ENCODE assay signal across 9 cellular contexts in the genomic region with DNA sequence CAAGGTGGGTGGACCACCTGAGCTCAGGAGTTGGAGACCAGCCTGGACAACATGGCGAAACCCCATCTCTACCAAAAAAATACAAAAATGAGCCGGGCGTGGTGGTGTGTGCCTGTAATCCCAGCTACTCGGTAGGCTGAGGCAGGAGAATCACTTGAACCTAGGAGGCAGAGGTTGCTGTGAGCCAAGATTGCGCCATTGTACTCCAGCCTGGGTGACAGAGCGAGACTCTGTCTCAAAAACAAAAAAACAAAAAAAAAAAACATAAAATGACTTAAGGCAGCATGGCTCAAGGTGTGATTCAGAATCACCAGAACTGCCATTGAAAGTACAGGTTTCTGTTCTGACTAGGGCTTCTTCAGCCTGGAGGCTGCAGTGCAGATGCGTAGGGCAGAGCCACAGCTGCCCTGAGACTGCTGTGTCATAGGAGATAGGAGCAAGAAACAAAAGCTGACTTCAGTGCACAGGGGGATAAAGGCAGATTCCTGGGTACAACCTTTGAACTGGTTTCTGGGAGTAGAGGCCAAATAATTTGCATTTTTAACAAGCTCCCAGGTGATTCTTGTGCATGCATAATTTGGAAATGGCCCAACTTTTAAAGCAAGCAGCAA. TPM values are rescaled to one million over a fixed set of nuclear protein-coding genes. Genes with fewer than 3 reads are reported as not detected.
DNase-seq lines count a peak whose midpoint lies in the region; ATAC-seq and TF ChIP-seq lines count a peak whose summit lies in the region.
"Not testable (repeated sequence)": the region's sequence is repeated elsewhere in the genome, so short reads cannot be mapped to it uniquely, and the experiment has no call there.
"Had no signal": no experiment of that assay in that cellular context is flagged by ENCODE, and none has a peak within 500 bp of the region (broad histone marks: within the 10 kb centered on the region; RNA-seq: fewer than 3 reads in every experiment).

No MANE protein-coding gene starts in this region.

- not testable (repeated sequence) for H3K4me3 Mint-ChIP-seq in activated CD4-positive, alpha-beta memory T cell treated with anti-CD3 and anti-CD28 coated beads, Interleukin-2, amount 10 ng/mL, durations not matched to agents 7 days and 5 days; stimulated activated naive CD8-positive, alpha-beta T cell treated with anti-CD3 and anti-CD28 coated beads, Interleukin-15, amount 100 ng/mL, for 72 hours

- ATAC-seq in GM18870 (IDR thresholded peaks at IDR 0.05; ENCODE audit: unreplicated experiment) (peak; percentile 80), HG02588 (IDR thresholded peaks at IDR 0.05; ENCODE audit: unreplicated experiment) (peak; percentile 57), HG03066 (IDR thresholded peaks at IDR 0.05; ENCODE audit: low read depth, unreplicated experiment) (peak; percentile 89), HG03575 (IDR thresholded peaks at IDR 0.05; ENCODE audit: extremely low read depth, insufficient number of reproducible peaks, low FRiP score, unreplicated experiment) (peak; percentile 87), esophagus mucosa (peak; percentile 26)
- ATAC-seq in stimulated activated naive CD8-positive, alpha-beta T cell treated with anti-CD3 and anti-CD28 coated beads, Interleukin-15, amount 100 ng/mL, for 72 hours, result peak; percentile 85

- not testable (repeated sequence) for H3K27me3 Mint-ChIP-seq in activated CD4-positive, alpha-beta memory T cell treated with anti-CD3 and anti-CD28 coated beads, Interleukin-2, amount 10 ng/mL, durations not matched to agents 7 days and 5 days; stimulated activated naive CD8-positive, alpha-beta T cell treated with anti-CD3 and anti-CD28 coated beads, Interleukin-15, amount 100 ng/mL, for 72 hours

- not testable (repeated sequence) for TF ChIP-seq CTCF in GM20000 (IDR thresholded peaks at IDR 0.05; ENCODE audit: extremely low read depth, missing control alignments)

- POLR2A ChIA-PET in activated CD4-positive, alpha-beta memory T cell treated with anti-CD3 and anti-CD28 coated beads, Interleukin-2, amount 10 ng/mL, durations not matched to agents 7 days and 5 days (lab: Charles Lee), result interaction anchor here (0.7 to 4.7 kb wide), 5 partner anchors 9 to 37 kb away, joined by 3 to 35 read pairs (median 17); partner anchors contain the start of genes HDDC3, MAN2A2 and UNC45A

- CTCF ChIA-PET in activated CD4-positive, alpha-beta memory T cell treated with anti-CD3 and anti-CD28 coated beads, Interleukin-2, amount 10 ng/mL, durations not matched to agents 7 days and 5 days (lab: Charles Lee), result interaction anchor here (0.7 to 6.6 kb wide), 4 partner anchors 10 to 893 kb away, joined by 3 to 80 read pairs (median 6); partner anchors contain the start of genes HDDC3, MAN2A2 and UNC45A

- peaks cover 57% of the 10 kb centered on the region for H3K36me3 Mint-ChIP-seq in activated CD4-positive, alpha-beta memory T cell treated with anti-CD3 and anti-CD28 coated beads, Interleukin-2, amount 10 ng/mL, durations not matched to agents 7 days and 5 days (ENCODE audit: low read depth)

- DNase-seq in GM20000 (ENCODE audit: low spot score), result peak; percentile 76
- peak; percentile 34 for DNase-seq in activated CD4-positive, alpha-beta memory T cell treated with anti-CD3 and anti-CD28 coated beads, Interleukin-2, amount 10 ng/mL, durations not matched to agents 7 days and 5 days
- DNase-seq in stimulated activated naive CD8-positive, alpha-beta T cell treated with anti-CD3 and anti-CD28 coated beads, Interleukin-15, amount 100 ng/mL, for 72 hours, result peak in 1 of 2 donors; percentile 34

- not testable (repeated sequence) for H3K9me3 Mint-ChIP-seq in activated CD4-positive, alpha-beta memory T cell treated with anti-CD3 and anti-CD28 coated beads, Interleukin-2, amount 10 ng/mL, durations not matched to agents 7 days and 5 days; stimulated activated naive CD8-positive, alpha-beta T cell treated with anti-CD3 and anti-CD28 coated beads, Interleukin-15, amount 100 ng/mL, for 72 hours

- peak overlapping the region; percentile 77 for H3K27ac Mint-ChIP-seq in activated CD4-positive, alpha-beta memory T cell treated with anti-CD3 and anti-CD28 coated beads, Interleukin-2, amount 10 ng/mL, durations not matched to agents 7 days and 5 days
- H3K27ac Mint-ChIP-seq in stimulated activated naive CD8-positive, alpha-beta T cell treated with anti-CD3 and anti-CD28 coated beads, Interleukin-15, amount 100 ng/mL, for 72 hours, result peak overlapping the region in 1 of 2 donors; percentile 50

- peaks cover 41% of the 10 kb centered on the region for H3K4me1 Mint-ChIP-seq in activated CD4-positive, alpha-beta memory T cell treated with anti-CD3 and anti-CD28 coated beads, Interleukin-2, amount 10 ng/mL, durations not matched to agents 7 days and 5 days
- peaks cover 10% of the 10 kb centered on the region for H3K4me1 Mint-ChIP-seq in stimulated activated naive CD8-positive, alpha-beta T cell treated with anti-CD3 and anti-CD28 coated beads, Interleukin-15, amount 100 ng/mL, for 72 hours

RNA-seq across cellular contexts. Expression of gene HDDC3, which starts 9.5 kb away (rescaled TPM):
- 10 to 100 TPM; 37.6 to 41.7 TPM for total RNA-seq in activated CD4-positive, alpha-beta memory T cell treated with anti-CD3 and anti-CD28 coated beads, Interleukin-2, amount 10 ng/mL, durations not matched to agents 7 days and 5 days
- 10.6 TPM for total RNA-seq in esophagus mucosa

RNA-seq across cellular contexts. Expression of gene UNC45A, which starts 12.3 kb away (rescaled TPM):
- total RNA-seq in activated CD4-positive, alpha-beta memory T cell treated with anti-CD3 and anti-CD28 coated beads, Interleukin-2, amount 10 ng/mL, durations not matched to agents 7 days and 5 days, result 10 to 100 TPM; 71.3 to 75.2 TPM
- total RNA-seq in esophagus mucosa, result 48.9 TPM

RNA-seq across cellular contexts. Expression of gene MAN2A2, which starts 19.7 kb away (rescaled TPM):
- 100 to 1,000 TPM; 132 to 133 TPM for total RNA-seq in activated CD4-positive, alpha-beta memory T cell treated with anti-CD3 and anti-CD28 coated beads, Interleukin-2, amount 10 ng/mL, durations not matched to agents 7 days and 5 days
- total RNA-seq in esophagus mucosa, result 15.3 TPM

RNA-seq across cellular contexts. Expression of gene RCCD1, which starts 31.9 kb away (rescaled TPM):
- total RNA-seq in activated CD4-positive, alpha-beta memory T cell treated with anti-CD3 and anti-CD28 coated beads, Interleukin-2, amount 10 ng/mL, durations not matched to agents 7 days and 5 days, result 10 to 100 TPM; 31.3 to 32.8 TPM
- 8.8 TPM for total RNA-seq in esophagus mucosa

RNA-seq across cellular contexts. Expression of gene FES, which starts 38.5 kb away (rescaled TPM):
- 10 to 100 TPM; 31.2 to 32.4 TPM for total RNA-seq in activated CD4-positive, alpha-beta memory T cell treated with anti-CD3 and anti-CD28 coated beads, Interleukin-2, amount 10 ng/mL, durations not matched to agents 7 days and 5 days
- 3.8 TPM for total RNA-seq in esophagus mucosa
- total RNA-seq: M059J had no signal

Comparison
In these comparisons a context has a peak if more than half of its experiments do, and no peak if none do; other contexts are left out.
1. ATAC-seq: peak in every context shown above with its lines; median percentile 89 in HG03066; 87 in HG03575; 85 in stimulated activated naive CD8-positive, alpha-beta T cell treated with anti-CD3 and anti-CD28 coated beads, Interleukin-15, amount 100 ng/mL, for 72 hours; 80 in GM18870; 57 in HG02588; 26 in esophagus mucosa.